In the genomic region with DNA sequence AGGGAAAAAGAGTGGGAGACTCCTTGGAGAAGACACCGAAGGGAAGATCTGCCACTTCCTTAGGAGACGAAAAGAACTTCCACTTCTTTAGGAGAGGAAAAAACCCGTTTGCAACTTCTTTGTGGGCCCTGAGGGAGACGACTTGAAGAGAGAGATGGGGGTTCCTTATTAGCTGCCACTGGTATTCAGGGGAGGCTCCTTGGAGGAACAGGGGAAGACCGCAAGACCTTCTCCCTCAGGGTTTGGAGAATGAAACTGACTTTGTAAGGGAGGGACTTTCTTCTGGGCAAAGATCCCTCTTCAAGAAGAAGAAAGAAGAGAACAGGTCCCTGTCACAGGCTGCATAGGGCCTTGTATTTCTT, we compare ENCODE assay signal across 8 cellular contexts. TPM values are rescaled to one million over a fixed set of nuclear protein-coding genes. Genes with fewer than 3 reads are reported as not detected.
DNase-seq lines count a peak whose midpoint lies in the region; ATAC-seq and TF ChIP-seq lines count a peak whose summit lies in the region.

No MANE protein-coding gene starts in this region.

- no peak for DNase-seq in GM06990 (ENCODE audit: extremely low read depth, insufficient read length)
- no peak for DNase-seq in RWPE2 (ENCODE audit: low spot score)
- no peak for DNase-seq in esophagus muscularis mucosa (ENCODE audit: extremely low spot score)
- DNase-seq in prostate gland (ENCODE audit: low spot score): no peak
- DNase-seq in NCI-H2171 treated with DMSO at 0.1 percent for 48 hours (lab: John Stamatoyannopoulos, UW): no peak
- no peak for DNase-seq in HT-29 (ENCODE audit: low spot score)
- DNase-seq in NCI-H1436 (lab: John Stamatoyannopoulos, UW): no peak

- H3K27ac ChIP-seq in RWPE2 (ENCODE audit: poor library complexity, severe bottlenecking): peak overlapping the region; percentile 48
- peak overlapping the region; percentile 86 to 94 (median 88) for H3K27ac ChIP-seq in esophagus muscularis mucosa (replicated peaks in 1 of 4)
- H3K27ac ChIP-seq in prostate gland: peak overlapping the region; percentile 89 to 91

- ATAC-seq in RWPE2 (ENCODE audit: low read depth) (no peak), HG03045 (IDR thresholded peaks at IDR 0.05; ENCODE audit: unreplicated experiment) (no peak)

- no peak for TF ChIP-seq POLR2A in esophagus muscularis mucosa (IDR thresholded peaks at IDR 0.05; ENCODE audit: low read depth)
- TF ChIP-seq POLR2A in prostate gland (IDR thresholded peaks at IDR 0.05): no peak

- intact Hi-C loops in esophagus muscularis mucosa (cut with DNase I): loop anchor here (5.0 kb wide), 1 partner anchor 39 kb away; the partner anchor contains the start of gene DMAC2
- intact Hi-C loops in prostate gland (cut with DNase I): no loop called here

- TF ChIP-seq EP300 in esophagus muscularis mucosa (IDR thresholded peaks at IDR 0.05): no peak

- H3K9me3 ChIP-seq in RWPE2 (ENCODE audit: severe bottlenecking): no peaks in the 10 kb centered on the region
- H3K9me3 ChIP-seq in esophagus muscularis mucosa: no peaks in the 10 kb centered on the region
- no peaks in the 10 kb centered on the region for H3K9me3 ChIP-seq in prostate gland

- TF ChIP-seq CTCF in GM06990 (IDR thresholded peaks at IDR 0.05; ENCODE audit: insufficient read depth, low read length, poor library complexity, severe bottlenecking) (no peak), RWPE2 (IDR thresholded peaks at IDR 0.05; ENCODE audit: poor library complexity, severe bottlenecking) (no peak), esophagus muscularis mucosa (IDR thresholded peaks at IDR 0.05) (no peak), prostate gland (IDR thresholded peaks at IDR 0.05) (no peak)

- peaks cover 3% of the 10 kb centered on the region for H3K4me1 ChIP-seq in RWPE2 (ENCODE audit: insufficient read depth, poor library complexity, severe bottlenecking)
- peaks cover 30 to 53% (median 45%) of the 10 kb centered on the region in 4 donors for H3K4me1 ChIP-seq in esophagus muscularis mucosa
- H3K4me1 ChIP-seq in prostate gland (replicated peaks): peaks cover 5% of the 10 kb centered on the region

- no peaks in the 10 kb centered on the region for H3K27me3 ChIP-seq in GM06990 (replicated peaks; ENCODE audit: control insufficient read depth, insufficient read depth, low read length)
- no peaks in the 10 kb centered on the region for H3K27me3 ChIP-seq in RWPE2 (ENCODE audit: insufficient read depth, poor library complexity, severe bottlenecking)
- no peaks in the 10 kb centered on the region for H3K27me3 ChIP-seq in esophagus muscularis mucosa
- H3K27me3 ChIP-seq in prostate gland (replicated peaks; ENCODE audit: insufficient read depth): no peaks in the 10 kb centered on the region

- H3K4me3 ChIP-seq in GM06990 (replicated peaks; ENCODE audit: low read depth, low read length) (peak overlapping the region; percentile 93), RWPE2 (ENCODE audit: severe bottlenecking) (peak overlapping the region; percentile 78), esophagus muscularis mucosa (peak overlapping the region; percentile 78 to 94 (median 87)), prostate gland (peak overlapping the region; percentile 74 to 96)

- H3K36me3 ChIP-seq in GM06990 (ENCODE audit: control insufficient read depth, insufficient read depth, low read length) (peaks cover 1% of the 10 kb centered on the region; the same call in 1 of the 2 replicates), RWPE2 (ENCODE audit: low read depth) (no peaks in the 10 kb centered on the region), esophagus muscularis mucosa (peaks cover 0 to 24% (median under 1%) of the 10 kb centered on the region in 4 donors), prostate gland (no peaks in the 10 kb centered on the region)

- 0% methylated on average over 5 of the region's 5 CpGs for WGBS in esophagus muscularis mucosa
- WGBS in prostate gland: 2% methylated on average over 5 of the region's 5 CpGs

RNA-seq across cellular contexts. Expression of gene BCKDHA, which starts 0.4 kb away (rescaled TPM):
- 10 to 100 TPM; 40.7 to 75.2 (median 54.0) TPM for total RNA-seq in esophagus muscularis mucosa
- total RNA-seq in prostate gland: 10 to 100 TPM; 69.0 to 72.5 TPM
- total RNA-seq in HT-29 (2014; rRNA removed; shearing (Covaris generic)): 202 and 212 TPM in 2 replicates

RNA-seq across cellular contexts. Expression of gene EXOSC5, which starts 0.9 kb away (rescaled TPM):
- 10 to 100 TPM; 11.2 to 15.2 (median 13.2) TPM for total RNA-seq in esophagus muscularis mucosa
- 10 to 100 TPM; 29.6 to 34.0 TPM for total RNA-seq in prostate gland
- 101 and 108 TPM in 2 replicates for total RNA-seq in HT-29 (2014; rRNA removed; shearing (Covaris generic))

RNA-seq across cellular contexts. Expression of gene TMEM91, which starts 21.7 kb away (rescaled TPM):
- total RNA-seq in esophagus muscularis mucosa (10 to 100 TPM in 3 of 4 donors, 1 to 10 TPM in 1; 9.7 to 17.2 (median 14.1) TPM), prostate gland (10 to 100 TPM; 15.7 to 19.7 TPM)
- 10.2 and 11.0 TPM in 2 replicates for total RNA-seq in HT-29 (2014; rRNA removed; shearing (Covaris generic))

RNA-seq across cellular contexts. Expression of gene B3GNT8, which starts 29.2 kb away (rescaled TPM):
- 10 to 100 TPM in 1 of 4 donors, 1 to 10 TPM in 3; 1.2 to 12.0 (median 5.0) TPM for total RNA-seq in esophagus muscularis mucosa
- total RNA-seq in prostate gland: 10 to 100 TPM in 1 of 2 donors, 1 to 10 TPM in 1; 9.4 to 11.6 TPM
- 1.2 and 2.9 TPM in 2 replicates for total RNA-seq in HT-29 (2014; rRNA removed; shearing (Covaris generic))

RNA-seq across cellular contexts. Expression of gene B9D2, which starts 34.1 kb away (rescaled TPM):
- total RNA-seq in esophagus muscularis mucosa: 1 to 10 TPM; 4.9 to 9.3 (median 6.9) TPM
- 10 to 100 TPM; 10.7 to 17.1 TPM for total RNA-seq in prostate gland
- 26.9 and 32.1 TPM in 2 replicates for total RNA-seq in HT-29 (2014; rRNA removed; shearing (Covaris generic))
